Comparison of ENCODE assay signal across 1 cellular context in the genomic region with DNA sequence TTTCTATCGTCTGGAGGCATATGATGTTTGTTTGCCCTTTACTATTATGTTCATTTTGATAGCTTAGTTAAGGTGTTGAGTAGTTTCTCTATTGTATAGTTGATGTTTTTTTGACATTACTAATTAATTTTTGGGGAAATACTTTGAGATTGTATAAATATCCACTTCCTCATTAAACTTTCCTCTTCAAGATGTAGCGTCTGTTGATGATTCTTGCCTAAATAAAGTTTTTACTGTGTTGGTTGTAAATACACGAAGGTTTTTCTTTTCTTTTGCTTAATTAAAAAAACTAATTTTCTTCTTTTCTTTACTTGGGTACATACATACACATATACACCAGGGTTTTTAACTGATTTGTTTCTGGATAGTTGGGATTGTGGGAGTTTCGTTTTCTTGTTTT.
TF ChIP-seq lines count a peak whose summit lies in the region.

No MANE protein-coding gene starts in this region.

TF ChIP-seq in GM12878, 131 proteins besides CTCF, POLR2A, EP300 and RAD21:
- TF ChIP-seq, protein P1, sequence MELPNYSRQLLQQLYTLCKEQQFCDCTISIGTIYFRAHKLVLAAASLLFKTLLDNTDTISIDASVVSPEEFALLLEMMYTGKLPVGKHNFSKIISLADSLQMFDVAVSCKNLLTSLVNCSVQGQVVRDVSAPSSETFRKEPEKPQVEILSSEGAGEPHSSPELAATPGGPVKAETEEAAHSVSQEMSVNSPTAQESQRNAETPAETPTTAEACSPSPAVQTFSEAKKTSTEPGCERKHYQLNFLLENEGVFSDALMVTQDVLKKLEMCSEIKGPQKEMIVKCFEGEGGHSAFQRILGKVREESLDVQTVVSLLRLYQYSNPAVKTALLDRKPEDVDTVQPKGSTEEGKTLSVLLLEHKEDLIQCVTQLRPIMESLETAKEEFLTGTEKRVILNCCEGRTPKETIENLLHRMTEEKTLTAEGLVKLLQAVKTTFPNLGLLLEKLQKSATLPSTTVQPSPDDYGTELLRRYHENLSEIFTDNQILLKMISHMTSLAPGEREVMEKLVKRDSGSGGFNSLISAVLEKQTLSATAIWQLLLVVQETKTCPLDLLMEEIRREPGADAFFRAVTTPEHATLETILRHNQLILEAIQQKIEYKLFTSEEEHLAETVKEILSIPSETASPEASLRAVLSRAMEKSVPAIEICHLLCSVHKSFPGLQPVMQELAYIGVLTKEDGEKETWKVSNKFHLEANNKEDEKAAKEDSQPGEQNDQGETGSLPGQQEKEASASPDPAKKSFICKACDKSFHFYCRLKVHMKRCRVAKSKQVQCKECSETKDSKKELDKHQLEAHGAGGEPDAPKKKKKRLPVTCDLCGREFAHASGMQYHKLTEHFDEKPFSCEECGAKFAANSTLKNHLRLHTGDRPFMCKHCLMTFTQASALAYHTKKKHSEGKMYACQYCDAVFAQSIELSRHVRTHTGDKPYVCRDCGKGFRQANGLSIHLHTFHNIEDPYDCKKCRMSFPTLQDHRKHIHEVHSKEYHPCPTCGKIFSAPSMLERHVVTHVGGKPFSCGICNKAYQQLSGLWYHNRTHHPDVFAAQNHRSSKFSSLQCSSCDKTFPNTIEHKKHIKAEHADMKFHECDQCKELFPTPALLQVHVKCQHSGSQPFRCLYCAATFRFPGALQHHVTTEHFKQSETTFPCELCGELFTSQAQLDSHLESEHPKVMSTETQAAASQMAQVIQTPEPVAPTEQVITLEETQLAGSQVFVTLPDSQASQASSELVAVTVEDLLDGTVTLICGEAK (IDR thresholded peaks at IDR 0.05; ENCODE audit: borderline replicate concordance) = peak; percentile 82; the same call in 1 of the 2 replicates
- peak; percentile 5; the same call in 1 of the 2 replicates for TF ChIP-seq SPI1 (IDR thresholded peaks at IDR 0.05; ENCODE audit: borderline replicate concordance, insufficient read depth, low read depth, low read length)
- no peak for TF ChIP-seq REST (IDR thresholded peaks at IDR 0.05; ENCODE audit: low read depth, low read length)
